In the genomic region with DNA sequence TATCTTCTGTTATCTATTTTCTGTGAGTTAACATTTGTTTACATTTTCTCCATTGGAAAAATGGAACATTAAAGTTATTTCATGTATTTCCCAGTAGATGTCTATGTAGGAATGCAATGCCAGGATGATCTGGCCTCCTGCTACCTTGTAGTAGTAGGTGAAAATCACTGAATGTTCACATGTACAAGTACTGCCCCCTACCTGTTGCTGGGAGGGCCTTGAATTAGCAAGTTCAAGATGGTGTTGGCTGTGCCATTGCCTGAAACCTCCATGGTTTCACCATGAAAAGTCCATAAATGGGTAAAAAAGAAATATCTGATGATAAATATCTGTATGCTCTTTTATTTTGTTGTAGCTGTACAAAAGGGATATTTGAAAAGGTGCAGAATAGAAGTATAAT, we compare ENCODE assay signal across 8 cellular contexts. TPM values are rescaled to one million over a fixed set of nuclear protein-coding genes. Genes with fewer than 3 reads are reported as not detected.
DNase-seq lines count a peak whose midpoint lies in the region; ATAC-seq and TF ChIP-seq lines count a peak whose summit lies in the region.
"Had no signal": no experiment of that assay in that cellular context is flagged by ENCODE, and none has a peak within 500 bp of the region (broad histone marks: within the 10 kb centered on the region; RNA-seq: fewer than 3 reads in every experiment).

No MANE protein-coding gene starts in this region.

- no peaks in the 10 kb centered on the region for H3K27me3 ChIP-seq in brain microvascular endothelial cell (replicated peaks)
- H3K27me3 ChIP-seq: heart left ventricle had no signal

- H3K27me3 Mint-ChIP-seq in nephron (ENCODE audit: low read depth): no peaks in the 10 kb centered on the region

- H3K27ac ChIP-seq in brain microvascular endothelial cell: no peak overlapping the region
- H3K27ac ChIP-seq: heart left ventricle had no signal

- TF ChIP-seq CTCF in GM12872 (IDR thresholded peaks at IDR 0.05; ENCODE audit: insufficient read depth, low read depth, low read length) (peak; percentile 42; the same call in 1 of the 3 replicates), NB4 (IDR thresholded peaks at IDR 0.05; ENCODE audit: low read depth, low read length) (peak; percentile 44), brain microvascular endothelial cell (IDR thresholded peaks at IDR 0.05; ENCODE audit: low read depth, low read length, missing control alignments) (peak; percentile 52), nephron (IDR thresholded peaks at IDR 0.05; ENCODE audit: unreplicated experiment in 3 of 3) (peak in 2 of 3 experiments; percentile 16)

- H3K9me3 Mint-ChIP-seq in nephron: no peaks in the 10 kb centered on the region

- in situ Hi-C loops in brain microvascular endothelial cell (cut with HindIII; ENCODE audit: low pct_ligation_motif_present, low sequenced_read_pairs): no loop called here

- H3K36me3 Mint-ChIP-seq in nephron (ENCODE audit: low read depth): peaks cover 78% of the 10 kb centered on the region

- no peak overlapping the region for H3K27ac Mint-ChIP-seq in nephron

- H3K36me3 ChIP-seq in brain microvascular endothelial cell (replicated peaks): peaks cover 84% of the 10 kb centered on the region

- H3K4me3 Mint-ChIP-seq in nephron: no peak overlapping the region

- no peaks in the 10 kb centered on the region for H3K4me1 Mint-ChIP-seq in nephron

- no peak for TF ChIP-seq POLR2A in NB4 (IDR thresholded peaks at IDR 0.05; ENCODE audit: extremely low read depth, insufficient read length)

- H3K4me3 ChIP-seq in NB4 (ENCODE audit: low read depth, low read length): no peak overlapping the region
- H3K4me3 ChIP-seq in brain microvascular endothelial cell (ENCODE audit: low read depth, low read length): no peak overlapping the region
- H3K4me3 ChIP-seq: heart left ventricle had no signal

- ATAC-seq in HG03432 (IDR thresholded peaks at IDR 0.05; ENCODE audit: unreplicated experiment): no peak
- ATAC-seq: heart left ventricle had no signal

- DNase-seq in NB4 (ENCODE audit: low read depth): peak; percentile 37
- no peak for DNase-seq in brain microvascular endothelial cell
- no peak for DNase-seq in SK-N-DZ (ENCODE audit: low spot score)
- DNase-seq in NOMO-1 (lab: John Stamatoyannopoulos, UW; ENCODE audit: unreplicated experiment in 2 of 2): no peak
- DNase-seq: heart left ventricle had no signal

RNA-seq across cellular contexts. Expression of a gene that starts 30.7 kb away (rescaled TPM):
- 469 and 473 TPM in 2 replicates for polyA plus RNA-seq in SK-N-DZ (2014; cell fraction: cytosol; rRNA removed)
- polyA plus RNA-seq in SK-N-DZ (2014; cell fraction: nucleus; rRNA removed): 187 and 227 TPM in 2 replicates

RNA-seq across cellular contexts. Expression of a gene that starts 58.2 kb away (rescaled TPM):
- polyA plus RNA-seq in SK-N-DZ (2014; cell fraction: cytosol; rRNA removed): 28.3 and 32.8 TPM in 2 replicates
- 11.1 and 16.1 TPM in 2 replicates for polyA plus RNA-seq in SK-N-DZ (2014; cell fraction: nucleus; rRNA removed)

RNA-seq across cellular contexts. Expression of a gene that starts 58.3 kb away (rescaled TPM):
- 25.1 and 39.7 TPM in 2 replicates for polyA plus RNA-seq in SK-N-DZ (2014; cell fraction: cytosol; rRNA removed)
- polyA plus RNA-seq in SK-N-DZ (2014; cell fraction: nucleus; rRNA removed): 29.7 and 33.0 TPM in 2 replicates
